11 cellular contexts compared by ENCODE assay signal in the genomic region with DNA sequence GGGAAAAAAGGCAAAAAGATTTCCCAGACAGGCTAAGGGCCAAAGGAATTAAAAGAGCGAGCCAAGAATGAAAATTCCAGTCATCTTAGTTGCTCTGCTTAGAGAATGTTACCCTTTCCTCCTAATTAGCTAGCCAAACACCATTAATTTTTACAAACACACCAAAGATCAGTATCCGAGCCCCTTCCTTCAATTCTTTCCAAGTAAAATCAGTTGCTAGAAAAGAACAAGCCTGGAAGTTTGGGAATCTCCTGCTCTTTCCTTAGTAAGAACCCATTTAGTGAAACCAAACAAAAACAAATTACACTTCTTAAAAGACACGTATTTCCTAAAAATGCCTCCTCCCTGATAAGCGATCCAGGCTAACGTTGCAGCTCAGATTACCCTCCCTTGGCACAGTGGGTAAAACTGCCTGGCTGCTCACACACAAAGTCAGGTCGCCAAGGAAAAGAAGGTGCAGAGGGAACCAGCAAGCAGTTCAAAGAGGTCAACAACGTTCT. TPM values are rescaled to one million over a fixed set of nuclear protein-coding genes. Genes with fewer than 3 reads are reported as not detected.
DNase-seq lines count a peak whose midpoint lies in the region; ATAC-seq and TF ChIP-seq lines count a peak whose summit lies in the region.
"Had no signal": no experiment of that assay in that cellular context is flagged by ENCODE, and none has a peak within 500 bp of the region (broad histone marks: within the 10 kb centered on the region; RNA-seq: fewer than 3 reads in every experiment).

No MANE protein-coding gene starts in this region.

- H3K4me3 ChIP-seq in HEK293 (ENCODE audit: low read depth, low read length) (no peak overlapping the region), breast epithelium (no peak overlapping the region), right cardiac atrium (ENCODE audit: low read length) (no peak overlapping the region), subcutaneous abdominal adipose tissue (ENCODE audit: low read depth in 1 of 5, low read length in 5 of 5) (peak overlapping the region in 4 of 5 donors; percentile 13 to 24 (median 20)), GM23338 (no peak overlapping the region)

- H3K4me2 ChIP-seq in GM23338: no peak overlapping the region

- 15% methylated on average over 7 of the region's 7 CpGs for WGBS in right cardiac atrium

- H3K4me1 Mint-ChIP-seq in GM23338: peaks cover 23% of the 10 kb centered on the region

- no peaks in the 10 kb centered on the region for H3K36me3 Mint-ChIP-seq in GM23338 (ENCODE audit: low read depth)
- H3K36me3 Mint-ChIP-seq: activated naive CD4-positive, alpha-beta T cell treated with anti-CD3 and anti-CD28 coated beads, Interleukin-2, amount 50 U/mL, for 72 hours had no signal

- no peaks in the 10 kb centered on the region for H3F3A ChIP-seq in GM23338 (replicated peaks; ENCODE audit: low read depth)

- H3K27ac Mint-ChIP-seq in GM23338: no peak overlapping the region
- H3K27ac Mint-ChIP-seq: activated CD8-positive, alpha-beta T cell treated with anti-CD3 and anti-CD28 coated beads for 36 hours; activated naive CD4-positive, alpha-beta T cell treated with anti-CD3 and anti-CD28 coated beads, Interleukin-2, amount 50 U/mL, for 72 hours had no signal

- no peaks in the 10 kb centered on the region for H3K27me3 Mint-ChIP-seq in GM23338 (ENCODE audit: insufficient read depth, low read depth, poor library complexity)

- no peaks in the 10 kb centered on the region for H3K9me3 Mint-ChIP-seq in GM23338
- H3K9me3 Mint-ChIP-seq: activated CD8-positive, alpha-beta T cell treated with anti-CD3 and anti-CD28 coated beads for 36 hours; activated naive CD4-positive, alpha-beta T cell treated with anti-CD3 and anti-CD28 coated beads, Interleukin-2, amount 50 U/mL, for 72 hours had no signal

- no peaks in the 10 kb centered on the region for H3K36me3 ChIP-seq in HEK293 (ENCODE audit: control insufficient read depth in 2 of 2, insufficient read depth in 1 of 2, low read length in 2 of 2)
- H3K36me3 ChIP-seq in breast epithelium: no peaks in the 10 kb centered on the region
- H3K36me3 ChIP-seq in subcutaneous abdominal adipose tissue (ENCODE audit: control insufficient read depth in 5 of 5, insufficient read depth in 5 of 5, low read length in 5 of 5): peaks cover 0 to 3% (median 0%) of the 10 kb centered on the region in 5 donors
- H3K36me3 ChIP-seq in GM23338 (ENCODE audit: insufficient read depth): no peaks in the 10 kb centered on the region

- no peaks in the 10 kb centered on the region for H3K9me3 ChIP-seq in HEK293 (ENCODE audit: control insufficient read depth, insufficient read depth, low read depth, low read length)
- H3K9me3 ChIP-seq in breast epithelium: no peaks in the 10 kb centered on the region
- no peaks in the 10 kb centered on the region for H3K9me3 ChIP-seq in right cardiac atrium (ENCODE audit: control insufficient read depth, low read length)
- no peaks in the 10 kb centered on the region for H3K9me3 ChIP-seq in subcutaneous abdominal adipose tissue (ENCODE audit: control insufficient read depth in 5 of 5, low read length in 5 of 5)

- no peak overlapping the region for H3K4me3 Mint-ChIP-seq in GM23338
- H3K4me3 Mint-ChIP-seq: activated CD8-positive, alpha-beta T cell treated with anti-CD3 and anti-CD28 coated beads for 36 hours had no signal

- TF ChIP-seq POLR2A in breast epithelium (IDR thresholded peaks at IDR 0.05): no peak

- CTCF ChIA-PET in HEK293 (lab: Yijun Ruan, JAX): interaction anchor here (0.7 to 1.5 kb wide), 2 partner anchors 114 to 165 kb away, joined by 3 read pairs; no protein-coding TSS in a partner anchor

- H3K27me3 ChIP-seq in breast epithelium: no peaks in the 10 kb centered on the region
- no peaks in the 10 kb centered on the region for H3K27me3 ChIP-seq in right cardiac atrium (ENCODE audit: control insufficient read depth, insufficient read depth)
- no peaks in the 10 kb centered on the region for H3K27me3 ChIP-seq in subcutaneous abdominal adipose tissue (ENCODE audit: control insufficient read depth in 5 of 5, insufficient read depth in 4 of 5, low read length in 5 of 5)
- H3K27me3 ChIP-seq in GM23338 (ENCODE audit: insufficient read depth): no peaks in the 10 kb centered on the region

- H3K9ac ChIP-seq in subcutaneous abdominal adipose tissue (ENCODE audit: low read length in 5 of 5): peak overlapping the region in 3 of 5 donors; percentile 9 to 22 (median 14)

- no peak overlapping the region; the same call in 1 of the 2 replicates for H2AFZ ChIP-seq in GM23338

- H3K9me2 ChIP-seq in GM23338 (ENCODE audit: insufficient read depth): no peaks in the 10 kb centered on the region

- ATAC-seq in right cardiac atrium (peak; percentile 61 to 75), GM23338 (no peak), HG02610 (IDR thresholded peaks at IDR 0.05; ENCODE audit: unreplicated experiment) (no peak)
- ATAC-seq: activated CD8-positive, alpha-beta T cell treated with anti-CD3 and anti-CD28 coated beads for 36 hours; activated naive CD4-positive, alpha-beta T cell treated with anti-CD3 and anti-CD28 coated beads, Interleukin-2, amount 50 U/mL, for 72 hours had no signal

- TF ChIP-seq CTCF in HEK293 (tag by site-specific recombination; IDR thresholded peaks at IDR 0.05) (no peak), breast epithelium (IDR thresholded peaks at IDR 0.05) (no peak), GM23338 (conservative IDR thresholded peaks at IDR 0.05; ENCODE audit: low read depth in 2 of 2) (no peak)

- POLR2A ChIA-PET in HEK293 (lab: Yijun Ruan, JAX): no interaction called here

- H3K79me2 ChIP-seq in GM23338 (replicated peaks; ENCODE audit: insufficient read depth): no peaks in the 10 kb centered on the region

- H3K4me1 ChIP-seq in HEK293 (ENCODE audit: control insufficient read depth, insufficient read depth, low read length) (peaks cover 55% of the 10 kb centered on the region), breast epithelium (peaks cover 0 to 6% of the 10 kb centered on the region in 2 donors), right cardiac atrium (ENCODE audit: control insufficient read depth, insufficient read depth, low read length) (peaks cover 11% of the 10 kb centered on the region), subcutaneous abdominal adipose tissue (ENCODE audit: control insufficient read depth in 5 of 5, insufficient read depth in 5 of 5, low read length in 5 of 5) (peaks cover 18 to 68% (median 53%) of the 10 kb centered on the region in 5 donors), GM23338 (ENCODE audit: insufficient read depth) (peaks cover 6% of the 10 kb centered on the region)

- H3K27ac ChIP-seq in HEK293 (ENCODE audit: extremely low read depth, low read depth, low read length) (peak overlapping the region; percentile 39; the same call in 1 of the 2 replicates), breast epithelium (peak overlapping the region; percentile 65 to 76), right cardiac atrium (ENCODE audit: low read length) (peak overlapping the region; percentile 79), subcutaneous abdominal adipose tissue (ENCODE audit: low read depth, low read length) (peak overlapping the region; percentile 92), GM23338 (ENCODE audit: low read depth) (no peak overlapping the region)

- DNase-seq in breast epithelium (ENCODE audit: low spot score in 2 of 2) (no peak), right cardiac atrium (peak in 1 of 3 donors; percentile 24), GM23338 (ENCODE audit: low spot score) (no peak), posterior vena cava (ENCODE audit: low spot score) (no peak)
- no peak for DNase-seq in activated CD4-positive, alpha-beta T cell treated with anti-CD3 and anti-CD28 coated beads, Interleukin-2, amount 50 U/mL, for 48 hours
- DNase-seq: activated CD8-positive, alpha-beta T cell treated with anti-CD3 and anti-CD28 coated beads for 36 hours; DMS 273 treated with DMSO at 0.1 percent for 48 hours had no signal

- H4K20me1 ChIP-seq in GM23338 (replicated peaks; ENCODE audit: insufficient read depth): no peaks in the 10 kb centered on the region

- intact Hi-C loops in breast epithelium (cut with DNase I; ENCODE audit: low total_unique reads): no loop called here
- intact Hi-C loops in right cardiac atrium (cut with DNase I): loop anchor here in 3 of 4 donors (10.0 kb wide), 3 partner anchors 50 to 230 kb away; no protein-coding TSS in a partner anchor
- intact Hi-C loops in posterior vena cava (cut with DNase I): no loop called here

TF ChIP-seq in HEK293, 187 proteins besides CTCF, POLR2A, EP300 and RAD21 (continues in another document):
- TF ChIP-seq ZNF658 (tag by site-specific recombination; IDR thresholded peaks at IDR 0.05): no peak
- no peak for TF ChIP-seq ZFP37 (tag by site-specific recombination; IDR thresholded peaks at IDR 0.05)

TF ChIP-seq in GM23338, 12 proteins besides CTCF, POLR2A, EP300 and RAD21 (continues in another document):
- TF ChIP-seq CREB1 (CRISPR knock-in tag; IDR thresholded peaks at IDR 0.05; ENCODE audit: low read depth) (no peak), ETS1 (IDR thresholded peaks at IDR 0.05) (no peak), NANOG (IDR thresholded peaks at IDR 0.05; ENCODE audit: borderline replicate concordance) (no peak), EZH2 (IDR thresholded peaks at IDR 0.05; ENCODE audit: low read depth, unreplicated experiment) (no peak), STAT1 (IDR thresholded peaks at IDR 0.05; ENCODE audit: unreplicated experiment) (no peak), ZNF331 (CRISPR knock-in tag; IDR thresholded peaks at IDR 0.05; ENCODE audit: low read depth) (no peak)

RNA-seq across cellular contexts. Expression of gene ABLIM1, which starts 57.1 kb away (rescaled TPM):
- total RNA-seq in breast epithelium (100 to 1,000 TPM in 2 of 3 donors, 10 to 100 TPM in 1; 89.0 to 216 (median 131) TPM), right cardiac atrium (100 to 1,000 TPM; 385 to 462 (median 426) TPM), posterior vena cava (100 to 1,000 TPM in 1 of 2 donors, 10 to 100 TPM in 1; 79.4 to 123 TPM)
- polyA plus RNA-seq in right cardiac atrium (149 TPM), GM23338 (2016; fragmentation: Nextera tagmentation; extraction: Ambion mirVana) (18.5 and 21.9 TPM in 2 replicates)
- total RNA-seq in GM23338 (2014; rRNA removed; shearing (Covaris generic)): 45.1 and 46.6 TPM in 2 replicates

Comparison
In these comparisons a context has a peak if more than half of its experiments do, and no peak if none do; other contexts are left out.
1. H3K4me3 ChIP-seq: peak in subcutaneous abdominal adipose tissue (4 of 5); none in HEK293 (single experiment), breast epithelium (0 of 3), right cardiac atrium (single experiment) and GM23338 (single experiment).
2. ATAC-seq: peak in right cardiac atrium (2 of 2); none in GM23338 (single experiment) and HG02610 (single experiment).
3. intact Hi-C loops: an anchor here in right cardiac atrium (10.0 kb wide); none called in breast epithelium and posterior vena cava.